8 cellular contexts compared by ENCODE assay signal in the genomic region with DNA sequence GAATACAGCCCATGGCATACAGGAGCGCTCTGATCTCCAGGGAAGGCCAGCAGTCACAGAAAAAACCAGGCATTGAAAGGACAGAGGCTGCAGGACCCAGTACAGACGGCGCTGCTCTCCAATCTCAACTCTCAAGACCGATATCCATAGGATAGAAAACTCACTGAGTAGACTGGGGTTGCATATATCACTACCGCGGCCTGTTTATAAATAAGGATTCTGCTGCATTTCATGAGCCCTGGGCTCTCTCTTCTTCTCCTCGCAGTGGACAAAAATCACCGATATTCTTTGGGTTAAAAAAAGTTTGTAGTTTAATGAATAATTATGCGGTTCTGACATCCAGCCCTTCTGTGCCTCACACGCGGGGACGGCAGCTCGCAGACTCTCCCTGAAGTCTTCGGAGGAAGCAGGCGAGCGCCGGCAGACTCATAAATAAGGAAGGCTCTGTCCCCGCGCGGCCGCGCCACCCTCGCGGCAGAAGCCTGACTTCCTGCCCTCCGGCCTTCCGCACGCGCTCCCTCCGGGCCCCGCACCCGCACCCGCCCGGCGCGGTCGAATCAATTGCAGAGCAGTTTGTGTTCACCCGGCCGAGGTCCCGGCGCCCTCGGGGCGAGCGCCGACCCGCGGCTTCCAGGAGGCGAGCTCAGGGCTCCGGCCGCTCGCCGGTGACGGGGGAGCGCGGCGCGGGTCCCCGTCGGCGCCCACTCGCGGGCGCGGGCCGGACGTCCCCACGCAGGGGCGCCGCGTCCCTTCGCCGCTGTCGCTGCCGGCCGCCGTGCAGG. TPM values are rescaled to one million over a fixed set of nuclear protein-coding genes. Genes with fewer than 3 reads are reported as not detected.
DNase-seq lines count a peak whose midpoint lies in the region; ATAC-seq and TF ChIP-seq lines count a peak whose summit lies in the region.

A gene with protein sequence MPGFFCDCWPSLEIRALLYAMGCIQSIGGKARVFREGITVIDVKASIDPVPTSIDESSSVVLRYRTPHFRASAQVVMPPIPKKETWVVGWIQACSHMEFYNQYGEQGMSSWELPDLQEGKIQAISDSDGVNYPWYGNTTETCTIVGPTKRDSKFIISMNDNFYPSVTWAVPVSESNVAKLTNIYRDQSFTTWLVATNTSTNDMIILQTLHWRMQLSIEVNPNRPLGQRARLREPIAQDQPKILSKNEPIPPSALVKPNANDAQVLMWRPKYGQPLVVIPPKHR (minus strand): TSS at position 404 of the 782 bp plus-strand sequence. CDS start 331 bp downstream, at position 73.

- peaks cover 4% of the 10 kb centered on the region for H3K27me3 Mint-ChIP-seq in activated T-helper 2 cell treated with anti-CD3 and anti-CD28 coated beads, Interferon-gamma antibody, Interleukin-2, Interleukin-4, amounts not matched to agents 10 μg/mL and 5 μg/mL and 100 μg/mL, durations not matched to agents 14 hours and 24 hours and 36 hours (ENCODE audit: low read depth)

- no peaks in the 10 kb centered on the region for H3K36me3 ChIP-seq in MM.1S (replicated peaks; ENCODE audit: insufficient read depth, low read length)
- H3K36me3 ChIP-seq in sigmoid colon, result no peaks in the 10 kb centered on the region

- WGBS in sigmoid colon, 2 donors, result 4 to 6% methylated on average over 75 of the region's 75 CpGs

- peaks cover 27% of the 10 kb centered on the region for H3K4me1 Mint-ChIP-seq in activated T-helper 2 cell treated with anti-CD3 and anti-CD28 coated beads, Interferon-gamma antibody, Interleukin-2, Interleukin-4, amounts not matched to agents 10 μg/mL and 5 μg/mL and 100 μg/mL, durations not matched to agents 14 hours and 24 hours and 36 hours (ENCODE audit: low read depth)

- peak within 1 kb of the TSS; percentile 72 for H2AFZ ChIP-seq in MM.1S (ENCODE audit: low read length)

- peak within 1 kb of the TSS; percentile 91 for H3K9ac ChIP-seq in MM.1S (ENCODE audit: low read length)

- DNase-seq in ELF-1 (ENCODE audit: low read depth, low spot score), result peak; percentile 38
- peak; percentile 61 for DNase-seq in MM.1S
- DNase-seq in activated T-helper 2 cell treated with anti-CD3 and anti-CD28 coated beads, Interferon-gamma antibody, Interleukin-2, Interleukin-4, amounts not matched to agents 10 μg/mL and 5 μg/mL and 100 μg/mL, durations not matched to agents 14 hours and 24 hours and 36 hours (ENCODE audit: low spot score), result peak; percentile 48
- peak; percentile 83 for DNase-seq in left ventricle myocardium superior
- DNase-seq in sigmoid colon, result no peak
- DNase-seq in midbrain (lab: John Stamatoyannopoulos, UW), result no peak

- peaks cover 52% of the 10 kb centered on the region for H3K79me2 ChIP-seq in MM.1S (ENCODE audit: low read length)

- H3K27ac ChIP-seq in MM.1S (ENCODE audit: low read length) (peak within 1 kb of the TSS; percentile 84; the same call in 1 of the 2 replicates), sigmoid colon (peak within 1 kb of the TSS; percentile 60 to 65 (median 64))

- TF ChIP-seq EP300 in sigmoid colon (IDR thresholded peaks at IDR 0.05), result no peak

- peak within 1 kb of the TSS; percentile 92 for H3K4me2 ChIP-seq in MM.1S (ENCODE audit: low read depth, low read length)

- H3K4me1 ChIP-seq in MM.1S (ENCODE audit: low read length) (peaks cover 22% of the 10 kb centered on the region), sigmoid colon (peaks cover 0 to 21% (median 15%) of the 10 kb centered on the region in 4 donors)

- peaks cover 48% of the 10 kb centered on the region for H3K36me3 Mint-ChIP-seq in activated T-helper 2 cell treated with anti-CD3 and anti-CD28 coated beads, Interferon-gamma antibody, Interleukin-2, Interleukin-4, amounts not matched to agents 10 μg/mL and 5 μg/mL and 100 μg/mL, durations not matched to agents 14 hours and 24 hours and 36 hours (ENCODE audit: low read depth)

- no peaks in the 10 kb centered on the region for H4K20me1 ChIP-seq in MM.1S (ENCODE audit: insufficient read depth, low read length)

- peak within 1 kb of the TSS; percentile 100 for H3K4me3 Mint-ChIP-seq in activated T-helper 2 cell treated with anti-CD3 and anti-CD28 coated beads, Interferon-gamma antibody, Interleukin-2, Interleukin-4, amounts not matched to agents 10 μg/mL and 5 μg/mL and 100 μg/mL, durations not matched to agents 14 hours and 24 hours and 36 hours (ENCODE audit: low read depth)

- H3K27me3 ChIP-seq in MM.1S (replicated peaks; ENCODE audit: insufficient read depth, low read length) (peaks cover 14% of the 10 kb centered on the region), sigmoid colon (peaks cover 12 to 52% (median 39%) of the 10 kb centered on the region in 3 donors)

- H3K9me2 ChIP-seq in MM.1S (replicated peaks; ENCODE audit: insufficient read depth, low read length), result no peaks in the 10 kb centered on the region

- ATAC-seq in left ventricle myocardium superior, result no peak
- no peak for ATAC-seq in HG03378 (IDR thresholded peaks at IDR 0.05; ENCODE audit: unreplicated experiment)
- no peak for ATAC-seq in HG02610 (IDR thresholded peaks at IDR 0.05; ENCODE audit: unreplicated experiment)

- peak within 1 kb of the TSS; percentile 93 for H3K4me3 ChIP-seq in MM.1S (ENCODE audit: low read length)
- peak within 1 kb of the TSS; percentile 33 to 81 (median 72) for H3K4me3 ChIP-seq in sigmoid colon

- no peak for TF ChIP-seq CTCF in MM.1S (IDR thresholded peaks at IDR 0.05; ENCODE audit: low read length)
- TF ChIP-seq CTCF in sigmoid colon (IDR thresholded peaks at IDR 0.05), result no peak

- H3K9me3 Mint-ChIP-seq in activated T-helper 2 cell treated with anti-CD3 and anti-CD28 coated beads, Interferon-gamma antibody, Interleukin-2, Interleukin-4, amounts not matched to agents 10 μg/mL and 5 μg/mL and 100 μg/mL, durations not matched to agents 14 hours and 24 hours and 36 hours, result no peaks in the 10 kb centered on the region

- H3K27ac Mint-ChIP-seq in activated T-helper 2 cell treated with anti-CD3 and anti-CD28 coated beads, Interferon-gamma antibody, Interleukin-2, Interleukin-4, amounts not matched to agents 10 μg/mL and 5 μg/mL and 100 μg/mL, durations not matched to agents 14 hours and 24 hours and 36 hours, result peak within 1 kb of the TSS; percentile 97

- no peaks in the 10 kb centered on the region for H3K9me3 ChIP-seq in MM.1S (replicated peaks; ENCODE audit: insufficient read depth, low read length)
- H3K9me3 ChIP-seq in sigmoid colon, result no peaks in the 10 kb centered on the region

- peaks cover 34% of the 10 kb centered on the region for H3F3A ChIP-seq in MM.1S (ENCODE audit: insufficient read depth, low read length)

- intact Hi-C loops in activated T-helper 2 cell treated with anti-CD3 and anti-CD28 coated beads, Interferon-gamma antibody, Interleukin-2, Interleukin-4, amounts not matched to agents 10 μg/mL and 5 μg/mL and 100 μg/mL, durations not matched to agents 14 hours and 24 hours and 36 hours (cut with micrococcal nuclease), result loop anchor here (5.0 to 10.0 kb wide), 3 partner anchors 149 to 1241 kb away; a partner anchor contains a TSS
- intact Hi-C loops in left ventricle myocardium superior (cut with micrococcal nuclease) (no loop called here), sigmoid colon (cut with DNase I) (no loop called here)

- TF ChIP-seq POLR2A in sigmoid colon (IDR thresholded peaks at IDR 0.05), result no peak

RNA-seq across cellular contexts. Expression of the gene that starts here (rescaled TPM):
- 55.3 and 55.5 TPM in 2 replicates for total RNA-seq in activated T-helper 2 cell treated with anti-CD3 and anti-CD28 coated beads, Interferon-gamma antibody, Interleukin-2, Interleukin-4, amounts not matched to agents 10 μg/mL and 5 μg/mL and 100 μg/mL, durations not matched to agents 14 hours and 24 hours and 36 hours
- total RNA-seq in left ventricle myocardium superior (69.1 TPM), sigmoid colon (1 to 10 TPM; 1.2 to 3.0 (median 2.2) TPM)
- polyA plus RNA-seq in sigmoid colon, result 10 to 100 TPM in 1 of 3 donors, 1 to 10 TPM in 1, under 1 TPM in 1; 0.60 to 11.9 (median 1.4) TPM

Comparison
In these comparisons a context has a peak if more than half of its experiments do, and no peak if none do; other contexts are left out.
1. RNA of the gene that starts here (total RNA-seq): 69.1 TPM in left ventricle myocardium superior (single experiment) and 55.3 to 55.5 TPM in activated T-helper 2 cell treated with anti-CD3 and anti-CD28 coated beads, Interferon-gamma antibody, Interleukin-2, Interleukin-4, amounts not matched to agents 10 μg/mL and 5 μg/mL and 100 μg/mL, durations not matched to agents 14 hours and 24 hours and 36 hours; 1.2 to 3.0 TPM in sigmoid colon; every median in the first group is over 10 times any median in the second.
2. DNase-seq: peak in ELF-1 (single experiment), MM.1S (single experiment), activated T-helper 2 cell treated with anti-CD3 and anti-CD28 coated beads, Interferon-gamma antibody, Interleukin-2, Interleukin-4, amounts not matched to agents 10 μg/mL and 5 μg/mL and 100 μg/mL, durations not matched to agents 14 hours and 24 hours and 36 hours (single experiment) and left ventricle myocardium superior (single experiment); none in sigmoid colon (single experiment) and midbrain (single experiment).